8 cellular contexts compared by ENCODE assay signal in genomic region chr9:84271004-84271886, GRCh38.
A peak's percentile ranks its signal among the peaks of the same experiment; 100 is the strongest.
DNase-seq lines count a peak whose midpoint lies in the region; ATAC-seq lines count a peak whose summit lies in the region.

No MANE protein-coding gene starts in this region.

- peak overlapping the region; percentile 86 for H3K27ac Mint-ChIP-seq in activated T-helper 17 cell treated with anti-CD3 and anti-CD28 coated beads, Interleukin-2, amount 50 U/mL, for 72 hours

- H3K4me3 ChIP-seq in ACC112 (ENCODE audit: low read depth, low read length), result peak overlapping the region; percentile 76

- peak overlapping the region; percentile 49 for H2AFZ ChIP-seq in ACC112 (ENCODE audit: low read length, unreplicated experiment)

- H3K9me3 Mint-ChIP-seq in activated T-helper 17 cell treated with anti-CD3 and anti-CD28 coated beads, Interleukin-2, amount 50 U/mL, for 72 hours, result no peaks in the 10 kb centered on the region

- peak; percentile 86 for ATAC-seq in GM18909 (IDR thresholded peaks at IDR 0.05; ENCODE audit: poor library complexity, unreplicated experiment)
- ATAC-seq in HG03354 (IDR thresholded peaks at IDR 0.05; ENCODE audit: poor library complexity, severe bottlenecking, unreplicated experiment), result peak; percentile 97
- peak; percentile 95 for ATAC-seq in activated T-helper 17 cell treated with anti-CD3 and anti-CD28 coated beads, Interleukin-2, amount 50 U/mL, for 72 hours (replicated peaks)
- ATAC-seq in Right ventricle myocardium superior (ENCODE audit: poor library complexity), result peak; percentile 83

- DNase-seq in Right ventricle myocardium superior, result peak; percentile 67
- peak; percentile 65 for DNase-seq in occipital lobe (lab: John Stamatoyannopoulos, UW)
- no peak for DNase-seq in NCI-H446 treated with DMSO at 0.1 percent for 48 hours (lab: John Stamatoyannopoulos, UW)
- no peak for DNase-seq in NCI-H2107 treated with DMSO at 0.1 percent for 48 hours (lab: John Stamatoyannopoulos, UW; ENCODE audit: unreplicated experiment)

- peaks cover 4% of the 10 kb centered on the region for H3K4me1 Mint-ChIP-seq in activated T-helper 17 cell treated with anti-CD3 and anti-CD28 coated beads, Interleukin-2, amount 50 U/mL, for 72 hours

- peaks cover 37% of the 10 kb centered on the region for H3K27me3 Mint-ChIP-seq in activated T-helper 17 cell treated with anti-CD3 and anti-CD28 coated beads, Interleukin-2, amount 50 U/mL, for 72 hours

- no peaks in the 10 kb centered on the region for H3K79me2 ChIP-seq in ACC112 (ENCODE audit: control insufficient read depth, insufficient read depth, low read length, unreplicated experiment)

- H3K4me1 ChIP-seq in ACC112 (ENCODE audit: control insufficient read depth, insufficient read depth, low read length, unreplicated experiment), result peaks cover 4% of the 10 kb centered on the region

- no peaks in the 10 kb centered on the region for H3K36me3 ChIP-seq in ACC112 (ENCODE audit: insufficient read depth, low read length)

- intact Hi-C loops in Right ventricle myocardium superior (cut with DNase I), result no loop called here

- H3K27me3 ChIP-seq in ACC112 (ENCODE audit: insufficient read depth, low read length), result peaks cover 7% of the 10 kb centered on the region; the same call in 1 of the 2 replicates

- H3K36me3 Mint-ChIP-seq in activated T-helper 17 cell treated with anti-CD3 and anti-CD28 coated beads, Interleukin-2, amount 50 U/mL, for 72 hours (ENCODE audit: low read depth), result peaks cover 5% of the 10 kb centered on the region

- H3K4me3 Mint-ChIP-seq in activated T-helper 17 cell treated with anti-CD3 and anti-CD28 coated beads, Interleukin-2, amount 50 U/mL, for 72 hours, result peak overlapping the region; percentile 76

- H3K27ac ChIP-seq in ACC112 (ENCODE audit: low read depth, low read length), result 0 out of 2 replicates have a peak overlapping the region, but pooled peaks have one; percentile 2

Comparison
In these comparisons a context has a peak if more than half of its experiments do, and no peak if none do; other contexts are left out.
1. DNase-seq: peak in Right ventricle myocardium superior (single experiment) and occipital lobe (single experiment); none in NCI-H446 treated with DMSO at 0.1 percent for 48 hours (single experiment) and NCI-H2107 treated with DMSO at 0.1 percent for 48 hours (single experiment).
2. Peak in every context shown above with its lines, with median percentiles within 50 percentile points of each other: ATAC-seq.